ENCODE assay signal across 1 cellular context in genomic region chr19:51704601-51705000, GRCh38.
TF ChIP-seq lines count a peak whose summit lies in the region.

No MANE protein-coding gene starts in this region.

TF ChIP-seq in A549, 52 proteins besides CTCF, POLR2A, EP300 and RAD21 (continued from another document):
- TF ChIP-seq ATOH8 (CRISPR knock-in tag; IDR thresholded peaks at IDR 0.05; ENCODE audit: low read depth) (no peak), FOSB (CRISPR knock-in tag; IDR thresholded peaks at IDR 0.05) (no peak), RNF2 (IDR thresholded peaks at IDR 0.05; ENCODE audit: borderline replicate concordance, low read depth) (no peak), MAZ (IDR thresholded peaks at IDR 0.05; ENCODE audit: borderline replicate concordance, low read depth, low read length) (no peak), GATA3 (IDR thresholded peaks at IDR 0.05; ENCODE audit: borderline replicate concordance) (no peak), ESRRA (IDR thresholded peaks at IDR 0.05; ENCODE audit: borderline replicate concordance, low read length) (no peak), RARB (CRISPR knock-in tag; IDR thresholded peaks at IDR 0.05) (no peak), SMC3 (IDR thresholded peaks at IDR 0.05) (no peak)
TF ChIP-seq in A549: peak in this region for 0.
